Comparison of ENCODE assay signal across 11 cellular contexts in genomic region chr11:9687736-9688494, GRCh38. TPM values are rescaled to one million over a fixed set of nuclear protein-coding genes. Genes with fewer than 3 reads are reported as not detected.
DNase-seq lines count a peak whose midpoint lies in the region; ATAC-seq, FAIRE-seq and TF ChIP-seq lines count a peak whose summit lies in the region.
"Had no signal": no experiment of that assay in that cellular context is flagged by ENCODE, and none has a peak within 500 bp of the region (broad histone marks: within the 10 kb centered on the region; RNA-seq: fewer than 3 reads in every experiment).

No MANE protein-coding gene starts in this region.

- no peak overlapping the region for H2AFZ ChIP-seq in astrocyte (ENCODE audit: low read depth, low read length)
- H2AFZ ChIP-seq in keratinocyte (ENCODE audit: control insufficient read depth, low read length) = no peak overlapping the region

- H3K4me2 ChIP-seq in astrocyte (ENCODE audit: low read length) = peak overlapping the region; percentile 70
- peak overlapping the region; percentile 55 for H3K4me2 ChIP-seq in keratinocyte (ENCODE audit: control insufficient read depth, extremely low read depth, insufficient read depth, low read depth, low read length)

- H3K79me2 ChIP-seq in astrocyte (ENCODE audit: insufficient read depth, low read length) (peaks cover 37% of the 10 kb centered on the region), keratinocyte (ENCODE audit: control insufficient read depth, insufficient read depth, low read length) (peaks cover 59% of the 10 kb centered on the region)

- no peaks in the 10 kb centered on the region for H3K36me3 Mint-ChIP-seq in astrocyte (ENCODE audit: low read depth, unreplicated experiment)

- H3K4me1 Mint-ChIP-seq in astrocyte (ENCODE audit: low read depth, unreplicated experiment) = peaks cover 16% of the 10 kb centered on the region

- H3K36me3 ChIP-seq in astrocyte (ENCODE audit: insufficient read depth, low read length) (no peaks in the 10 kb centered on the region), keratinocyte (ENCODE audit: control insufficient read depth in 2 of 2, extremely low read depth in 1 of 2, insufficient read depth in 2 of 2, low read length in 2 of 2) (peaks cover 1 to 2% of the 10 kb centered on the region in 2 experiments), thyroid gland (no peaks in the 10 kb centered on the region)

- no peak overlapping the region for H3K4me3 Mint-ChIP-seq in astrocyte (ENCODE audit: unreplicated experiment)

- H3K9ac ChIP-seq in astrocyte (ENCODE audit: low read length) (peak overlapping the region; percentile 50), keratinocyte (ENCODE audit: control insufficient read depth, extremely low read depth, insufficient read depth, low read length) (no peak overlapping the region)

- no peak overlapping the region for H3K27ac Mint-ChIP-seq in astrocyte (ENCODE audit: unreplicated experiment)

- no peak for FAIRE-seq in astrocyte (lab: Jason Lieb, UNC)
- peak; percentile 20 for FAIRE-seq in keratinocyte (lab: Jason Lieb, UNC)

- H3K27ac ChIP-seq in astrocyte (ENCODE audit: low read depth, low read length) (peak overlapping the region; percentile 72), keratinocyte (ENCODE audit: control insufficient read depth, insufficient read depth, low read length) (peak overlapping the region; percentile 59), thyroid gland (peak overlapping the region; percentile 37 to 73 (median 68))
- H3K27ac ChIP-seq: 22Rv1 had no signal

- H4K20me1 ChIP-seq in astrocyte (ENCODE audit: insufficient read depth, low read length) = peaks cover 19% of the 10 kb centered on the region
- H4K20me1 ChIP-seq in keratinocyte (ENCODE audit: control insufficient read depth, extremely low read depth, insufficient read depth, low read length) = no peaks in the 10 kb centered on the region

- no peak overlapping the region for H3K4me3 ChIP-seq in astrocyte (ENCODE audit: insufficient read depth, low read depth, low read length)
- no peak overlapping the region for H3K4me3 ChIP-seq in keratinocyte (ENCODE audit: control insufficient read depth in 2 of 3, extremely low read depth in 1 of 3, insufficient read depth in 2 of 3, low read depth in 1 of 3, low read length in 3 of 3)
- H3K4me3 ChIP-seq in thyroid gland (replicated peaks in 1 of 3) = no peak overlapping the region

- WGBS in thyroid gland, 2 donors = 73 to 74% methylated on average over 2 of the region's 2 CpGs

- dilution Hi-C loops in keratinocyte (cut with MboI; ENCODE audit: extremely low pct_ligation_motif_present, low sequenced_read_pairs) = no loop called here

- no peaks in the 10 kb centered on the region for H3K27me3 ChIP-seq in astrocyte (ENCODE audit: insufficient read depth, low read length)
- H3K27me3 ChIP-seq in keratinocyte (ENCODE audit: control insufficient read depth, extremely low read depth, insufficient read depth, low read length) = no peaks in the 10 kb centered on the region
- no peaks in the 10 kb centered on the region for H3K27me3 ChIP-seq in thyroid gland

- peaks cover 2% of the 10 kb centered on the region for H3K9me1 ChIP-seq in keratinocyte (ENCODE audit: control insufficient read depth, extremely low read depth, insufficient read depth, low read length)

- ATAC-seq in GM19452 (IDR thresholded peaks at IDR 0.05; ENCODE audit: unreplicated experiment) = no peak
- no peak for ATAC-seq in HG02642 (IDR thresholded peaks at IDR 0.05; ENCODE audit: poor library complexity, unreplicated experiment)
- ATAC-seq: left lobe of liver had no signal

- TF ChIP-seq CTCF in astrocyte (IDR thresholded peaks at IDR 0.05; ENCODE audit: insufficient read depth, low read depth, low read length) (no peak), keratinocyte (optimal IDR thresholded peaks at IDR 0.05 in 1 of 3, IDR thresholded peaks at IDR 0.05 in 1 of 3, conservative IDR thresholded peaks at IDR 0.05 in 1 of 3; ENCODE audit: extremely low read depth in 1 of 3, insufficient read depth in 2 of 3, low read length in 3 of 3) (no peak), thyroid gland (IDR thresholded peaks at IDR 0.05) (no peak)

- no peak for TF ChIP-seq POLR2A in thyroid gland (IDR thresholded peaks at IDR 0.05)

- H3K4me1 ChIP-seq in astrocyte (ENCODE audit: insufficient read depth, low read length) (peaks cover 28% of the 10 kb centered on the region), keratinocyte (ENCODE audit: control insufficient read depth, extremely low read depth, insufficient read depth, low read length) (peaks cover 49% of the 10 kb centered on the region), thyroid gland (peaks cover 17 to 42% of the 10 kb centered on the region in 2 donors)

- no peaks in the 10 kb centered on the region for H3K9me3 Mint-ChIP-seq in astrocyte (ENCODE audit: unreplicated experiment)

- H3K9me3 ChIP-seq in astrocyte (ENCODE audit: insufficient read depth, low read depth, low read length) (no peaks in the 10 kb centered on the region), keratinocyte (ENCODE audit: control insufficient read depth, low read depth, low read length) (no peaks in the 10 kb centered on the region), thyroid gland (no peaks in the 10 kb centered on the region)

- H3K27me3 Mint-ChIP-seq in astrocyte (ENCODE audit: low read depth, unreplicated experiment) = no peaks in the 10 kb centered on the region

- DNase-seq in DMS 273 (lab: John Stamatoyannopoulos, UW; ENCODE audit: unreplicated experiment) (peak; percentile 5), DMS 273 treated with DMSO at 0.1 percent for 48 hours (lab: John Stamatoyannopoulos, UW) (no peak), astrocyte (ENCODE audit: low read depth) (peak; percentile 13), keratinocyte (ENCODE audit: low read depth, low spot score) (no peak), thyroid gland (peak; percentile 44 to 46), kidney glomerular epithelial cell (lab: John Stamatoyannopoulos, UW) (no peak)
- DNase-seq: stimulated activated CD4-positive, alpha-beta T cell treated with anti-CD3 and anti-CD28 coated beads, Interleukin-1b, Interleukin-23, amount 100 ng/mL, for 48 hours had no signal

- intact Hi-C loops in thyroid gland (cut with DNase I) = no loop called here

RNA-seq across cellular contexts. Expression of gene SWAP70, which starts 24.0 kb away (rescaled TPM):
- total RNA-seq in astrocyte (28.6 and 33.7 TPM in 2 replicates), thyroid gland (10 to 100 TPM; 29.7 to 53.6 (median 38.8) TPM)
- polyA plus RNA-seq in keratinocyte = 20.6 to 28.5 TPM (median 27.6 TPM) in 3 replicates
- 62.8 TPM for polyA plus RNA-seq in keratinocyte (2011; ENCODE audit: low read depth)
- polyA plus RNA-seq in keratinocyte (2011; cell fraction: cytosol; rRNA removed) = 23.9 and 32.2 TPM in 2 replicates
- 29.5 and 36.9 TPM in 2 replicates for polyA plus RNA-seq in keratinocyte (2011; cell fraction: nucleus; rRNA removed)
- 22.5 and 28.6 TPM in 2 replicates for polyA plus RNA-seq in keratinocyte (2012; ENCODE audit: low replicate concordance)
- polyA minus RNA-seq in keratinocyte = 9.8 to 28.4 TPM (median 17.2 TPM) in 3 replicates
- 25.9 TPM for polyA minus RNA-seq in keratinocyte (2011; cell fraction: cytosol; rRNA and poly(A)+ RNA removed)
- polyA minus RNA-seq in keratinocyte (2011; cell fraction: nucleus; rRNA and poly(A)+ RNA removed) = 12.7 and 28.9 TPM in 2 replicates

Comparison
In these comparisons a context has a peak if more than half of its experiments do, and no peak if none do; other contexts are left out.
1. DNase-seq: peak in DMS 273 (single experiment), astrocyte (single experiment) and thyroid gland (2 of 2); none in DMS 273 treated with DMSO at 0.1 percent for 48 hours (single experiment), keratinocyte (single experiment) and kidney glomerular epithelial cell (single experiment).
2. Peak in every context shown above with its lines, with median percentiles within 50 percentile points of each other: H3K27ac ChIP-seq.